8 cellular contexts compared by ENCODE assay signal in the genomic region with DNA sequence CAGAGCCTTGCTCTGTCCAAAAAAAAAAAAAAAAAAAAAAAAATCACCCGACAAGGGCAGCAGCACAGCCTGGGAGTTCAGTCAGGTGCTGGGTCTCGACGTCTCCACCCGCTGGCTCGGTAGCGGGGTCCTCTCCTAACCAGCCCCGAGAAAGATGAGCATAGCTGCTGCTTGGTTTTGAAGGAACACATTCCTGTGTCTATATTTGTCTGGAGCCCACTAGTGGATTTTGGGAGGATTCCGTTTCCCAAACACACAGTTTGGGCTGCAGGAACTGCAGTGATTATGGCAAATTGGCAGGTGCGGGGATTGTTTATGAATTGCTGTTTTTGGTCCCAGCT. TPM values are rescaled to one million over a fixed set of nuclear protein-coding genes. Genes with fewer than 3 reads are reported as not detected.
DNase-seq lines count a peak whose midpoint lies in the region; ATAC-seq and TF ChIP-seq lines count a peak whose summit lies in the region.

No MANE protein-coding gene starts in this region.

- H3F3A ChIP-seq in SK-N-SH (replicated peaks; ENCODE audit: insufficient read depth): no peaks in the 10 kb centered on the region

- TF ChIP-seq CTCF in SK-N-SH (IDR thresholded peaks at IDR 0.05) (no peak), fibroblast of villous mesenchyme (IDR thresholded peaks at IDR 0.05; ENCODE audit: insufficient read depth, low read depth, low read length) (peak; percentile 2)

- no peak for TF ChIP-seq EP300 in SK-N-SH (IDR thresholded peaks at IDR 0.05; ENCODE audit: borderline replicate concordance in 1 of 2, low read depth in 1 of 2, low read length in 1 of 2)

- no peaks in the 10 kb centered on the region for H4K20me1 ChIP-seq in SK-N-SH (ENCODE audit: insufficient read depth)

- no peaks in the 10 kb centered on the region for H3K9me3 ChIP-seq in SK-N-SH
- no peaks in the 10 kb centered on the region for H3K9me3 ChIP-seq in skeletal muscle satellite cell (replicated peaks; ENCODE audit: low read length)

- peaks cover 57% of the 10 kb centered on the region for H3K27me3 ChIP-seq in SK-N-SH (ENCODE audit: insufficient read depth)
- peaks cover 88% of the 10 kb centered on the region for H3K27me3 ChIP-seq in skeletal muscle satellite cell (ENCODE audit: control insufficient read depth, insufficient read depth, low read length)

- peak in 2 of 3 experiments; percentile 64 to 78 for DNase-seq in NCI-H1417 (lab: John Stamatoyannopoulos, UW)
- no peak for DNase-seq in NCI-H1417 treated with DMSO at 0.1 percent for 48 hours (lab: John Stamatoyannopoulos, UW)
- peak; percentile 25 for DNase-seq in SK-N-SH
- no peak for DNase-seq in fibroblast of villous mesenchyme (ENCODE audit: low read depth)
- no peak for DNase-seq in CD1c-positive myeloid dendritic cell (ENCODE audit: extremely low spot score)
- no peak for DNase-seq in activated CD8-positive, alpha-beta memory T cell treated with anti-CD3 and anti-CD28 coated beads, Interleukin-2, amount 50 U/mL, for 48 hours

- no peak overlapping the region for H2AFZ ChIP-seq in SK-N-SH (ENCODE audit: low read depth)

- peak overlapping the region in 1 of 2 experiments; percentile 58; a peak in 2 of 4 replicates for H3K4me3 ChIP-seq in SK-N-SH (ENCODE audit: low read depth in 2 of 2, low read length in 1 of 2)
- peak overlapping the region; percentile 73 for H3K4me3 ChIP-seq in fibroblast of villous mesenchyme (ENCODE audit: low read depth, low read length)
- no peak overlapping the region for H3K4me3 ChIP-seq in skeletal muscle satellite cell (ENCODE audit: low read length)

- no peaks in the 10 kb centered on the region for H3K9me2 ChIP-seq in SK-N-SH

- POLR2A ChIA-PET in SK-N-SH (lab: Yijun Ruan, JAX): interaction anchor here (0.5 to 1.6 kb wide), 7 partner anchors 9 to 182 kb away, joined by 3 to 6 read pairs (median 4); no protein-coding TSS in a partner anchor

- H3K4me2 ChIP-seq in SK-N-SH (peak overlapping the region; percentile 92; the same call in 1 of the 2 replicates), skeletal muscle satellite cell (ENCODE audit: low read length) (peak overlapping the region; percentile 94)

- WGBS in SK-N-SH (ENCODE audit: low lambda C conversion rate): 51% methylated on average over 9 of the region's 9 CpGs

- no peak for ATAC-seq in GM21529 (IDR thresholded peaks at IDR 0.05; ENCODE audit: unreplicated experiment)

- CTCF ChIA-PET in SK-N-SH (lab: Yijun Ruan, JAX): interaction anchor here (0.7 to 3.3 kb wide), 29 partner anchors 8 to 318 kb away, joined by 3 to 22 read pairs (median 4); no protein-coding TSS in a partner anchor

- peaks cover 0 to 16% of the 10 kb centered on the region in 2 experiments; a peak in 1 of 4 replicates for H3K4me1 ChIP-seq in SK-N-SH (ENCODE audit: control insufficient read depth in 1 of 2, insufficient read depth in 2 of 2, low read depth in 1 of 2, low read length in 1 of 2)
- peaks cover 11% of the 10 kb centered on the region for H3K4me1 ChIP-seq in skeletal muscle satellite cell (ENCODE audit: control insufficient read depth, insufficient read depth, low read length)

- H3K79me2 ChIP-seq in SK-N-SH (ENCODE audit: insufficient read depth): no peaks in the 10 kb centered on the region

- H3K9ac ChIP-seq in SK-N-SH (no peak overlapping the region), skeletal muscle satellite cell (ENCODE audit: low read depth, low read length) (no peak overlapping the region)

- no peaks in the 10 kb centered on the region for H3K36me3 ChIP-seq in SK-N-SH (replicated peaks in 1 of 2; ENCODE audit: control insufficient read depth in 1 of 2, insufficient read depth in 2 of 2, low read length in 1 of 2)
- no peaks in the 10 kb centered on the region for H3K36me3 ChIP-seq in skeletal muscle satellite cell (ENCODE audit: insufficient read depth, low read length)

- TF ChIP-seq RAD21 in SK-N-SH (IDR thresholded peaks at IDR 0.05; ENCODE audit: low read length): peak; percentile 39

- no peak overlapping the region for H3K27ac ChIP-seq in SK-N-SH (ENCODE audit: low read depth in 2 of 2, low read length in 1 of 2)

TF ChIP-seq in SK-N-SH, 30 proteins besides CTCF, POLR2A, EP300 and RAD21:
- no peak for TF ChIP-seq POLR2AphosphoS5 (IDR thresholded peaks at IDR 0.05; ENCODE audit: low read depth, low read length)
- TF ChIP-seq SMC3 (IDR thresholded peaks at IDR 0.05; ENCODE audit: low read depth, low read length): 0 out of 2 replicates have a peak, but pooled peaks have one; percentile 9

RNA-seq across cellular contexts. Expression of a gene that starts 1.2 kb away (rescaled TPM):
- polyA plus RNA-seq in SK-N-SH (2012; rRNA removed): 0.26 and 0.62 TPM in 2 replicates
- polyA plus RNA-seq in SK-N-SH (2012; cell fraction: cytosol; rRNA removed): 0.36 and 0.39 TPM in 2 replicates
- polyA plus RNA-seq in SK-N-SH (2012; cell fraction: nucleus; rRNA removed): 0.09 and 0.12 TPM in 2 replicates
- 19.6 and 23.7 TPM in 2 replicates for total RNA-seq in fibroblast of villous mesenchyme
- total RNA-seq in skeletal muscle satellite cell (2012; rRNA removed): 0.25 and 0.66 TPM in 2 replicates

Comparison
In these comparisons a context has a peak if more than half of its experiments do, and no peak if none do; other contexts are left out.
1. DNase-seq: peak in NCI-H1417 (2 of 3) and SK-N-SH (single experiment); none in NCI-H1417 treated with DMSO at 0.1 percent for 48 hours (single experiment), fibroblast of villous mesenchyme (single experiment), CD1c-positive myeloid dendritic cell (single experiment) and activated CD8-positive, alpha-beta memory T cell treated with anti-CD3 and anti-CD28 coated beads, Interleukin-2, amount 50 U/mL, for 48 hours (single experiment).